15 cellular contexts compared by ENCODE assay signal in the genomic region with DNA sequence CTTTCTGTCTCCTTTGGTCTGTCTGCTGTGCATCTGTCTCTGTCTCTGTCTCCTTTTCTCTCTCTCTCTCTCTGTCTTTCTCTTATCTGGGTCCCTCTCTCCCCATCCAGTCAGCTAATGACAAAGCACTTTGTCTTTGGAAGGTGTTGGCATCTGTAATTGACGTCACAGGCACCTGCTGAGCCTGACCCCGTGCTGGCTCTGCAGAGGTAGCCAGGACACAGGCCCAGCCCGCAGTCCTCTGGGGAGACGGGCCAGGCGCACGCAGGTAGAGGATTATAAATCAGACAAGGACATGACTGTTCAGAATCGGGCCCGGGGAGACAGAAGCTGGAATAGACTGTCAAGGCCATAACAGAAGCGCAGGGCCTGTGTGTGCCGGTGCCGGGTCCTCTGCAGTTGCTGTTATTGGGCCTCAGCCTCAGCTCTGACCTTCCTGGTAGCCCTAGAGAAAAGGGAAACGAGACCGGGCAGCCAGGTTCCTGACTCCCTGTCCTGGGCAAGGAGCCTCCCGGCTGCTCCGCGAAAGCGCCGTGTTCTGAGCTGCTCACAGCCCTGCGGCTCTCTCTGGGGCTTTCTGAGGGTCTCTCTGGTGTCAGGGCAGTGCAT. TPM values are rescaled to one million over a fixed set of nuclear protein-coding genes. Genes with fewer than 3 reads are reported as not detected.
"Had no signal": no experiment of that assay in that cellular context is flagged by ENCODE, and none has a peak within 500 bp of the region (broad histone marks: within the 10 kb centered on the region; RNA-seq: fewer than 3 reads in every experiment).

No MANE protein-coding gene starts in this region.

- H3K36me3 Mint-ChIP-seq: activated CD8-positive, alpha-beta memory T cell treated with anti-CD3 and anti-CD28 coated beads, Interleukin-2, amount 10 ng/mL, durations not matched to agents 7 days and 5 days; activated naive CD8-positive, alpha-beta T cell treated with anti-CD3 and anti-CD28 coated beads for 36 hours had no signal

- DNase-seq: activated CD4-positive, alpha-beta T cell treated with anti-CD3 and anti-CD28 coated beads, Interleukin-2, amount 50 U/mL, for 48 hours; activated CD8-positive, alpha-beta memory T cell treated with anti-CD3 and anti-CD28 coated beads, Interleukin-2, amount 10 ng/mL, durations not matched to agents 7 days and 5 days; activated effector memory CD4-positive, alpha-beta T cell treated with anti-CD3 and anti-CD28 coated beads, Interleukin-2, amount 50 U/mL, for 16 hours; activated naive CD8-positive, alpha-beta T cell treated with anti-CD3 and anti-CD28 coated beads for 36 hours; activated T-cell treated with anti-CD3 and anti-CD28 coated beads, Interleukin-2, amount 50 U/mL, for 24 hours; anterior cingulate cortex; foreskin melanocyte; islet precursor cell; mesenchymal stem cell; stimulated activated CD4-positive, alpha-beta T cell treated with anti-CD3 and anti-CD28 coated beads, Interleukin-2, amount 100 ng/mL, for 48 hours; stomach had no signal

- H3K4me3 ChIP-seq: stomach, thoracic aorta had no signal

- H3K27ac Mint-ChIP-seq: activated CD8-positive, alpha-beta memory T cell treated with anti-CD3 and anti-CD28 coated beads, Interleukin-2, amount 10 ng/mL, durations not matched to agents 7 days and 5 days; activated naive CD8-positive, alpha-beta T cell treated with anti-CD3 and anti-CD28 coated beads for 36 hours; activated T-cell treated with anti-CD3 and anti-CD28 coated beads, Interleukin-2, amount 50 U/mL, for 24 hours had no signal

- H3K9me3 ChIP-seq: stomach, thoracic aorta had no signal

- FAIRE-seq: colon had no signal

- H3K9me3 Mint-ChIP-seq: activated naive CD8-positive, alpha-beta T cell treated with anti-CD3 and anti-CD28 coated beads for 36 hours; activated T-cell treated with anti-CD3 and anti-CD28 coated beads, Interleukin-2, amount 50 U/mL, for 24 hours had no signal

- H3K36me3 ChIP-seq: thoracic aorta had no signal

- H3K27me3 Mint-ChIP-seq: activated naive CD8-positive, alpha-beta T cell treated with anti-CD3 and anti-CD28 coated beads for 36 hours; activated T-cell treated with anti-CD3 and anti-CD28 coated beads, Interleukin-2, amount 50 U/mL, for 24 hours had no signal

- H3K27ac ChIP-seq: stomach, thoracic aorta had no signal

- H3K4me3 Mint-ChIP-seq: activated CD8-positive, alpha-beta memory T cell treated with anti-CD3 and anti-CD28 coated beads, Interleukin-2, amount 10 ng/mL, durations not matched to agents 7 days and 5 days; activated naive CD8-positive, alpha-beta T cell treated with anti-CD3 and anti-CD28 coated beads for 36 hours; activated T-cell treated with anti-CD3 and anti-CD28 coated beads, Interleukin-2, amount 50 U/mL, for 24 hours had no signal

RNA-seq across cellular contexts. Expression of gene TMEM184A, which starts 24.5 kb away (rescaled TPM):
- total RNA-seq: activated CD8-positive, alpha-beta memory T cell treated with anti-CD3 and anti-CD28 coated beads, Interleukin-2, amount 10 ng/mL, durations not matched to agents 7 days and 5 days; T-helper 2 cell treated with Interferon-gamma antibody and Interleukin-4, amounts not matched to agents 100 ng/mL and 5 ng/mL, for 36 hours had no signal
- polyA plus RNA-seq: neural cell had no signal
